In genomic region chr5:142782976-142783539, GRCh38 we compare ENCODE assay signal across 16 cellular contexts. TPM values are rescaled to one million over a fixed set of nuclear protein-coding genes. Genes with fewer than 3 reads are reported as not detected.
DNase-seq lines count a peak whose midpoint lies in the region; ATAC-seq and TF ChIP-seq lines count a peak whose summit lies in the region.
"Had no signal": no experiment of that assay in that cellular context is flagged by ENCODE, and none has a peak within 500 bp of the region (broad histone marks: within the 10 kb centered on the region; RNA-seq: fewer than 3 reads in every experiment).

No MANE protein-coding gene starts in this region.

- TF ChIP-seq POLR2A in right lobe of liver (IDR thresholded peaks at IDR 0.05) (no peak), suprapubic skin (IDR thresholded peaks at IDR 0.05) (no peak)

- no peaks in the 10 kb centered on the region for H3K27me3 Mint-ChIP-seq in activated CD8-positive, alpha-beta memory T cell treated with anti-CD3 and anti-CD28 coated beads, Interleukin-2, amount 10 ng/mL, durations not matched to agents 7 days and 5 days
- no peaks in the 10 kb centered on the region for H3K27me3 Mint-ChIP-seq in activated T-helper 17 cell treated with anti-CD3 and anti-CD28 coated beads, Interleukin-2, amount 50 U/mL, for 72 hours
- H3K27me3 Mint-ChIP-seq: activated B cell treated with CpG ODN at 0.5 μM for 24 hours; activated naive CD4-positive, alpha-beta T cell treated with anti-CD3 and anti-CD28 coated beads, Interleukin-2, amount 50 U/mL, for 24 hours; memory B cell had no signal

- no peaks in the 10 kb centered on the region for H3K36me3 ChIP-seq in right lobe of liver
- no peaks in the 10 kb centered on the region for H3K36me3 ChIP-seq in suprapubic skin

- no peak overlapping the region for H3K4me3 ChIP-seq in right lobe of liver
- H3K4me3 ChIP-seq in suprapubic skin = no peak overlapping the region
- H3K4me3 ChIP-seq: A549, smooth muscle cell had no signal

- peaks cover 8% of the 10 kb centered on the region for H3K36me3 Mint-ChIP-seq in activated CD8-positive, alpha-beta memory T cell treated with anti-CD3 and anti-CD28 coated beads, Interleukin-2, amount 10 ng/mL, durations not matched to agents 7 days and 5 days
- no peaks in the 10 kb centered on the region for H3K36me3 Mint-ChIP-seq in activated T-helper 17 cell treated with anti-CD3 and anti-CD28 coated beads, Interleukin-2, amount 50 U/mL, for 72 hours (ENCODE audit: low read depth)

- peak overlapping the region; percentile 86 for H3K27ac Mint-ChIP-seq in activated CD8-positive, alpha-beta memory T cell treated with anti-CD3 and anti-CD28 coated beads, Interleukin-2, amount 10 ng/mL, durations not matched to agents 7 days and 5 days
- H3K27ac Mint-ChIP-seq in activated T-helper 17 cell treated with anti-CD3 and anti-CD28 coated beads, Interleukin-2, amount 50 U/mL, for 72 hours = peak overlapping the region; percentile 43
- H3K27ac Mint-ChIP-seq: activated B cell treated with CpG ODN at 0.5 μM for 24 hours, memory B cell had no signal

- CTCF ChIA-PET in activated CD8-positive, alpha-beta memory T cell treated with anti-CD3 and anti-CD28 coated beads, Interleukin-2, amount 10 ng/mL, durations not matched to agents 7 days and 5 days (lab: Charles Lee) = interaction anchor here (0.8 to 3.2 kb wide), 13 partner anchors 10 to 105 kb away, joined by 3 to 46 read pairs (median 5); partner anchors contain the start of gene ARHGAP26

- DNase-seq in activated CD8-positive, alpha-beta memory T cell treated with anti-CD3 and anti-CD28 coated beads, Interleukin-2, amount 10 ng/mL, durations not matched to agents 7 days and 5 days = no peak
- no peak for DNase-seq in activated CD8-positive, alpha-beta memory T cell treated with anti-CD3 and anti-CD28 coated beads, Interleukin-2, amount 50 U/mL, for 4 hours
- DNase-seq in right lobe of liver (no peak), suprapubic skin (ENCODE audit: low spot score in 2 of 2) (no peak), NCI-H1092 treated with DMSO at 0.1 percent for 48 hours (lab: John Stamatoyannopoulos, UW) (no peak)
- DNase-seq: activated B cell treated with CpG ODN at 0.5 μM for 24 hours, DMS79 treated with DMSO at 0.1 percent for 48 hours, NCI-H446, SHP77 treated with DMSO at 0.1 percent for 48 hours had no signal

- no peaks in the 10 kb centered on the region for H3K9me3 Mint-ChIP-seq in activated CD8-positive, alpha-beta memory T cell treated with anti-CD3 and anti-CD28 coated beads, Interleukin-2, amount 10 ng/mL, durations not matched to agents 7 days and 5 days (ENCODE audit: low read depth)
- H3K9me3 Mint-ChIP-seq in activated T-helper 17 cell treated with anti-CD3 and anti-CD28 coated beads, Interleukin-2, amount 50 U/mL, for 72 hours = no peaks in the 10 kb centered on the region
- H3K9me3 Mint-ChIP-seq: activated B cell treated with CpG ODN at 0.5 μM for 24 hours; activated naive CD4-positive, alpha-beta T cell treated with anti-CD3 and anti-CD28 coated beads, Interleukin-2, amount 50 U/mL, for 24 hours; memory B cell had no signal

- no peaks in the 10 kb centered on the region for H3K27me3 ChIP-seq in right lobe of liver
- H3K27me3 ChIP-seq in suprapubic skin = no peaks in the 10 kb centered on the region

- ATAC-seq in activated CD8-positive, alpha-beta memory T cell treated with anti-CD3 and anti-CD28 coated beads, Interleukin-2, amount 10 ng/mL, durations not matched to agents 7 days and 5 days = no peak
- no peak for ATAC-seq in activated T-helper 17 cell treated with anti-CD3 and anti-CD28 coated beads, Interleukin-2, amount 50 U/mL, for 72 hours (replicated peaks)
- ATAC-seq in right lobe of liver (peak; percentile 16 to 38 (median 34)), HG03045 (IDR thresholded peaks at IDR 0.05; ENCODE audit: unreplicated experiment) (no peak), GM18502 (IDR thresholded peaks at IDR 0.05; ENCODE audit: poor library complexity, unreplicated experiment) (no peak)

- no peak for TF ChIP-seq EP300 in suprapubic skin (IDR thresholded peaks at IDR 0.05)

- peaks cover 77% of the 10 kb centered on the region for H3K4me1 Mint-ChIP-seq in activated CD8-positive, alpha-beta memory T cell treated with anti-CD3 and anti-CD28 coated beads, Interleukin-2, amount 10 ng/mL, durations not matched to agents 7 days and 5 days
- H3K4me1 Mint-ChIP-seq in activated T-helper 17 cell treated with anti-CD3 and anti-CD28 coated beads, Interleukin-2, amount 50 U/mL, for 72 hours = peaks cover 27% of the 10 kb centered on the region

- intact Hi-C loops in right lobe of liver (cut with DNase I) = no loop called here

- no peak for TF ChIP-seq CTCF in right lobe of liver (IDR thresholded peaks at IDR 0.05)
- no peak for TF ChIP-seq CTCF in suprapubic skin (IDR thresholded peaks at IDR 0.05)

- H3K27ac ChIP-seq in right lobe of liver = peak overlapping the region in 1 of 3 donors; percentile 16
- peak overlapping the region; percentile 35 for H3K27ac ChIP-seq in suprapubic skin

- peak overlapping the region; percentile 14 for H3K4me3 Mint-ChIP-seq in activated CD8-positive, alpha-beta memory T cell treated with anti-CD3 and anti-CD28 coated beads, Interleukin-2, amount 10 ng/mL, durations not matched to agents 7 days and 5 days
- peak overlapping the region; percentile 65 for H3K4me3 Mint-ChIP-seq in activated T-helper 17 cell treated with anti-CD3 and anti-CD28 coated beads, Interleukin-2, amount 50 U/mL, for 72 hours
- H3K4me3 Mint-ChIP-seq: activated B cell treated with CpG ODN at 0.5 μM for 24 hours; activated naive CD4-positive, alpha-beta T cell treated with anti-CD3 and anti-CD28 coated beads, Interleukin-2, amount 50 U/mL, for 24 hours; memory B cell had no signal

- H3K9me3 ChIP-seq in right lobe of liver = no peaks in the 10 kb centered on the region
- H3K9me3 ChIP-seq in suprapubic skin = no peaks in the 10 kb centered on the region
- H3K9me3 ChIP-seq: A549 had no signal

- H3K4me1 ChIP-seq in right lobe of liver = peaks cover 0 to 9% (median 0%) of the 10 kb centered on the region in 4 donors
- peaks cover 28% of the 10 kb centered on the region for H3K4me1 ChIP-seq in suprapubic skin

- whole genome bisulfite sequencing in right lobe of liver (ENCODE audit: insufficient coverage, low coverage, low lambda C conversion rate, missing lambda C conversion rate) = 58% methylated on average over 3 of the region's 8 CpGs
- 70% methylated on average over 8 of the region's 8 CpGs for WGBS in suprapubic skin

RNA-seq across cellular contexts. Expression of gene ARHGAP26, which starts 12.9 kb away (rescaled TPM):
- total RNA-seq in activated CD8-positive, alpha-beta memory T cell treated with anti-CD3 and anti-CD28 coated beads, Interleukin-2, amount 10 ng/mL, durations not matched to agents 7 days and 5 days = 10 to 100 TPM; 12.6 to 38.9 TPM
- total RNA-seq in activated T-helper 17 cell treated with anti-CD3 and anti-CD28 coated beads, Interleukin-2, amount 50 U/mL, for 72 hours = 10 to 100 TPM in 1 of 2 donors, 1 to 10 TPM in 1; 7.8 to 12.0 TPM
- total RNA-seq in right lobe of liver (10 to 100 TPM in 2 of 6 experiments, 1 to 10 TPM in 4; 6.7 to 14.5 (median 8.3) TPM), suprapubic skin (10 to 100 TPM; 11.1 to 36.1 (median 21.8) TPM)

Comparison
In these comparisons a context has a peak if more than half of its experiments do, and no peak if none do; other contexts are left out.
1. ATAC-seq: peak in right lobe of liver (4 of 4); none in activated CD8-positive, alpha-beta memory T cell treated with anti-CD3 and anti-CD28 coated beads, Interleukin-2, amount 10 ng/mL, durations not matched to agents 7 days and 5 days (single experiment), activated T-helper 17 cell treated with anti-CD3 and anti-CD28 coated beads, Interleukin-2, amount 50 U/mL, for 72 hours (single experiment), HG03045 (single experiment) and GM18502 (single experiment).